ENCODE assay signal across 11 cellular contexts in the genomic region with DNA sequence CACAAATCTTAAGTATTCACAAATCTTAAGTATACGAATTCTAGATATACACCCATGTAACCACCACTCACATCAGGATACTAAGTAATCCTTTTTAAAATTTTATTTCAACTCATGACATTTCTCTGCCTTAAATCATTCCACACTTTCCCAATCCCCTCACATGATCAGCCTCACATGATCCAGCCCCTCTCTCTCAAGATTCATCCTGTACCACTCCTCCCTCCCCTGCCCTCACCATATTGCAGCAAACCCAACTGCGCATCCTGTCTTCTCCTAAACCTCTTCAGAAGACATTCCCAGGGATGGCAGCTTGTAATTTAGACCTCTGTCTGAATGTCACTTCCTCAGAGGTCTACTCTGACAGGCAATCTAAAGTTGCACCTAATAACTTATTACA. TPM values are rescaled to one million over a fixed set of nuclear protein-coding genes. Genes with fewer than 3 reads are reported as not detected.
DNase-seq lines count a peak whose midpoint lies in the region; ATAC-seq and TF ChIP-seq lines count a peak whose summit lies in the region.
"Had no signal": no experiment of that assay in that cellular context is flagged by ENCODE, and none has a peak within 500 bp of the region (broad histone marks: within the 10 kb centered on the region; RNA-seq: fewer than 3 reads in every experiment).

No MANE protein-coding gene starts in this region.

- peak overlapping the region; percentile 40 for H3K27ac Mint-ChIP-seq in glutamatergic neuron (ENCODE audit: unreplicated experiment)

- ATAC-seq in HG03571 (IDR thresholded peaks at IDR 0.05; ENCODE audit: unreplicated experiment) (no peak), HG03442 (IDR thresholded peaks at IDR 0.05; ENCODE audit: unreplicated experiment) (no peak)
- ATAC-seq: left lobe of liver had no signal

- H3K4me1 ChIP-seq in stomach, result peaks cover 26 to 40% (median 38%) of the 10 kb centered on the region in 4 donors

- H3K4me1 Mint-ChIP-seq in glutamatergic neuron (ENCODE audit: low read depth, unreplicated experiment), result peaks cover 8% of the 10 kb centered on the region

- no peaks in the 10 kb centered on the region for H3K27me3 ChIP-seq in stomach
- H3K27me3 ChIP-seq: thyroid gland had no signal

- no peak overlapping the region for H3K4me3 ChIP-seq in stomach

- no peak for TF ChIP-seq CTCF in 22Rv1 (IDR thresholded peaks at IDR 0.05)
- no peak for TF ChIP-seq CTCF in VCaP (conservative IDR thresholded peaks at IDR 0.05)
- no peak for TF ChIP-seq CTCF in glutamatergic neuron (IDR thresholded peaks at IDR 0.05; ENCODE audit: partially characterized antibody, unreplicated experiment)
- no peak for TF ChIP-seq CTCF in stomach (IDR thresholded peaks at IDR 0.05)

- no peak for TF ChIP-seq POLR2A in stomach (IDR thresholded peaks at IDR 0.05)

- 63 to 75% (median 69%) methylated on average over 2 of the region's 2 CpGs for WGBS in stomach, 5 donors

- H3K9me3 Mint-ChIP-seq in glutamatergic neuron (ENCODE audit: unreplicated experiment), result peaks cover 11% of the 10 kb centered on the region

- H3K27me3 Mint-ChIP-seq in glutamatergic neuron (ENCODE audit: unreplicated experiment), result peaks cover 12% of the 10 kb centered on the region

- in situ Hi-C loops in G401 (cut with HindIII; ENCODE audit: low sequenced_read_pairs), result no loop called here

- no peaks in the 10 kb centered on the region for H3K36me3 Mint-ChIP-seq in glutamatergic neuron (ENCODE audit: unreplicated experiment)

- peak overlapping the region; percentile 98 for H3K4me3 Mint-ChIP-seq in glutamatergic neuron (ENCODE audit: unreplicated experiment)

- no peak for TF ChIP-seq EP300 in stomach (IDR thresholded peaks at IDR 0.05)

- intact Hi-C loops in stomach (cut with DNase I; ENCODE audit: low total_unique reads), result no loop called here

- peak overlapping the region; percentile 97; the same call in 1 of the 2 replicates for H3K27ac ChIP-seq in 22Rv1
- peak overlapping the region; percentile 100 for H3K27ac ChIP-seq in VCaP
- peak overlapping the region in 1 of 5 donors; percentile 95 for H3K27ac ChIP-seq in stomach

- no peaks in the 10 kb centered on the region for H3K9me3 ChIP-seq in stomach
- H3K9me3 ChIP-seq: thyroid gland had no signal

- peaks cover 0 to 13% (median 4%) of the 10 kb centered on the region in 4 donors for H3K36me3 ChIP-seq in stomach
- H3K36me3 ChIP-seq: thyroid gland had no signal

- DNase-seq in G401 (ENCODE audit: low spot score) (peak; percentile 68), glutamatergic neuron (no peak), stomach (no peak), RPMI8226 (no peak)
- DNase-seq: DMS 273 treated with DMSO at 0.1 percent for 48 hours had no signal

RNA-seq across cellular contexts. Expression of a gene that starts 1.7 kb away (rescaled TPM):
- total RNA-seq in G401 (2014; rRNA removed; shearing (Covaris generic)), result 1,115 and 1,229 TPM in 2 replicates
- total RNA-seq in glutamatergic neuron (ENCODE audit: unreplicated experiment), result 283 TPM
- 100 to 1,000 TPM; 319 to 833 (median 400) TPM for total RNA-seq in stomach
- polyA plus RNA-seq in stomach, result 100 to 1,000 TPM; 101 to 262 (median 179) TPM

RNA-seq across cellular contexts. Expression of a gene that starts 45.3 kb away (rescaled TPM):
- total RNA-seq in G401 (2014; rRNA removed; shearing (Covaris generic)), result 13.7 and 21.0 TPM in 2 replicates
- total RNA-seq in glutamatergic neuron (ENCODE audit: unreplicated experiment) (2.5 TPM), stomach (100 to 1,000 TPM in 2 of 5 donors, 10 to 100 TPM in 3; 38.5 to 164 (median 44.2) TPM)
- 100 to 1,000 TPM in 1 of 3 donors, 10 to 100 TPM in 2; 71.0 to 104 (median 76.5) TPM for polyA plus RNA-seq in stomach

RNA-seq across cellular contexts. Expression of a gene that starts 55.7 kb away (rescaled TPM):
- 843 and 873 TPM in 2 replicates for total RNA-seq in G401 (2014; rRNA removed; shearing (Covaris generic))
- total RNA-seq in glutamatergic neuron (ENCODE audit: unreplicated experiment), result 1.3 TPM
- 100 to 1,000 TPM in 4 of 5 donors, 10 to 100 TPM in 1; 68.3 to 648 (median 309) TPM for total RNA-seq in stomach
- polyA plus RNA-seq in stomach, result 100 to 1,000 TPM; 369 to 525 (median 391) TPM

Comparison
In these comparisons a context has a peak if more than half of its experiments do, and no peak if none do; other contexts are left out.
1. RNA of a gene that starts 55.7 kb away (total RNA-seq): 843 to 873 TPM in G401 and 68.3 to 648 TPM in stomach; 1.3 TPM in glutamatergic neuron (single experiment); every median in the first group is over 10 times any median in the second.